Comparison of ENCODE assay signal across 1 cellular context in genomic region chr11:1837171-1838076, GRCh38.
A peak's percentile ranks its signal among the peaks of the same experiment; 100 is the strongest.
TF ChIP-seq lines count a peak whose summit lies in the region.

No MANE protein-coding gene starts in this region.

TF ChIP-seq in H1, 55 proteins besides CTCF, POLR2A, EP300 and RAD21:
- no peak for TF ChIP-seq E2F6 (IDR thresholded peaks at IDR 0.05)
- peak; percentile 32; the same call in 1 of the 2 replicates for TF ChIP-seq TBP (IDR thresholded peaks at IDR 0.05; ENCODE audit: low read depth, low read length)
- 0 out of 2 replicates have a peak, but pooled peaks have one; percentile 34 for TF ChIP-seq JUND (IDR thresholded peaks at IDR 0.05; ENCODE audit: low read length)
- TF ChIP-seq HDAC6 (IDR thresholded peaks at IDR 0.05; ENCODE audit: low read depth, low read length), result no peak
- no peak for TF ChIP-seq HDAC2 (IDR thresholded peaks at IDR 0.05; ENCODE audit: borderline replicate concordance in 1 of 2, low read depth in 2 of 2, low read length in 2 of 2)
- TF ChIP-seq RBBP5 (IDR thresholded peaks at IDR 0.05; ENCODE audit: borderline replicate concordance, low read depth, low read length), result no peak
- no peak for TF ChIP-seq KDM1A (IDR thresholded peaks at IDR 0.05; ENCODE audit: borderline replicate concordance, low read length)
- TF ChIP-seq BCL11A (IDR thresholded peaks at IDR 0.05; ENCODE audit: low read depth in 2 of 2, low read length in 2 of 2), result no peak
- TF ChIP-seq CHD2 (IDR thresholded peaks at IDR 0.05; ENCODE audit: low read length), result no peak
- TF ChIP-seq GABPA (IDR thresholded peaks at IDR 0.05; ENCODE audit: borderline replicate concordance, insufficient read depth, low read length), result peak; percentile 72; the same call in 1 of the 2 replicates
- no peak for TF ChIP-seq CBX8 (IDR thresholded peaks at IDR 0.05; ENCODE audit: borderline replicate concordance, low read depth, low read length)
- TF ChIP-seq YY1 (IDR thresholded peaks at IDR 0.05; ENCODE audit: low read depth, low read length), result no peak
- no peak for TF ChIP-seq TAF1 (IDR thresholded peaks at IDR 0.05; ENCODE audit: low read depth, low read length)
- TF ChIP-seq SAP30 (IDR thresholded peaks at IDR 0.05; ENCODE audit: insufficient read depth, insufficient replicate concordance, low read length), result no peak
- TF ChIP-seq CTBP2 (IDR thresholded peaks at IDR 0.05; ENCODE audit: borderline replicate concordance, insufficient read depth, insufficient read length, low read length), result no peak
- no peak for TF ChIP-seq CBX5 (IDR thresholded peaks at IDR 0.05; ENCODE audit: low read depth, low read length)
- no peak for TF ChIP-seq TEAD4 (IDR thresholded peaks at IDR 0.05; ENCODE audit: low read depth, low read length)
